In genomic region chr1:75097686-75098085, GRCh38 we compare ENCODE assay signal across 1 cellular context.
TF ChIP-seq lines count a peak whose summit lies in the region.

No MANE protein-coding gene starts in this region.

TF ChIP-seq in H1, 55 proteins besides CTCF, POLR2A, EP300 and RAD21:
- no peak for TF ChIP-seq SAP30 (IDR thresholded peaks at IDR 0.05; ENCODE audit: insufficient read depth, insufficient replicate concordance, low read length)
- no peak for TF ChIP-seq KDM4A (IDR thresholded peaks at IDR 0.05; ENCODE audit: low read depth, low read length, severe bottlenecking)
- no peak for TF ChIP-seq HDAC2 (IDR thresholded peaks at IDR 0.05; ENCODE audit: borderline replicate concordance in 1 of 2, low read depth in 2 of 2, low read length in 2 of 2)
- TF ChIP-seq TAF1 (IDR thresholded peaks at IDR 0.05; ENCODE audit: low read depth, low read length): no peak
- TF ChIP-seq CBX8 (IDR thresholded peaks at IDR 0.05; ENCODE audit: borderline replicate concordance, low read depth, low read length): no peak
- no peak for TF ChIP-seq YY1 (IDR thresholded peaks at IDR 0.05; ENCODE audit: low read depth, low read length)
- no peak for TF ChIP-seq ASH2L (IDR thresholded peaks at IDR 0.05; ENCODE audit: low read length)
